ENCODE assay signal across 8 cellular contexts in genomic region chr22:42856865-42857704, GRCh38. TPM values are rescaled to one million over a fixed set of nuclear protein-coding genes. Genes with fewer than 3 reads are reported as not detected.
DNase-seq lines count a peak whose midpoint lies in the region; ATAC-seq, FAIRE-seq and TF ChIP-seq lines count a peak whose summit lies in the region.

Gene ARFGAP3, minus strand, starts transcription at chr22:42857273. Its CDS starts 91 bp downstream, at chr22:42857182.

- H3K27me3 ChIP-seq in hepatocyte (no peaks in the 10 kb centered on the region), aorta (ENCODE audit: control insufficient read depth in 1 of 2, insufficient read depth in 2 of 2, low read length in 1 of 2) (no peaks in the 10 kb centered on the region)

- peak within 1 kb of the TSS; percentile 98 for H3K27ac ChIP-seq in hepatocyte
- peak within 1 kb of the TSS; percentile 71 to 96 for H3K27ac ChIP-seq in aorta (ENCODE audit: low read depth in 1 of 2, low read length in 2 of 2)

- ATAC-seq in HG02973 (IDR thresholded peaks at IDR 0.05; ENCODE audit: unreplicated experiment) (peak; percentile 68), aorta (ENCODE audit: low FRiP score) (peak; percentile 97)

- FAIRE-seq in GM18507 (lab: Jason Lieb, UNC), result peak; percentile 92

- peaks cover 16% of the 10 kb centered on the region for H4K20me1 ChIP-seq in hepatocyte (ENCODE audit: insufficient read depth, poor library complexity, severe bottlenecking)

- H3K9me3 ChIP-seq in hepatocyte (ENCODE audit: low read depth) (no peaks in the 10 kb centered on the region), aorta (ENCODE audit: control insufficient read depth, low read length) (no peaks in the 10 kb centered on the region)

- H3K4me1 ChIP-seq in hepatocyte (ENCODE audit: insufficient read depth) (peaks cover 9% of the 10 kb centered on the region), aorta (ENCODE audit: control insufficient read depth in 1 of 2, insufficient read depth in 2 of 2, low read length in 2 of 2) (peaks cover 0 to 3% of the 10 kb centered on the region in 2 donors)

- intact Hi-C loops in aorta (cut with DNase I), result no loop called here

- WGBS in hepatocyte (ENCODE audit: low lambda C conversion rate, missing lambda C conversion rate), result 10% methylated on average over 61 of the region's 111 CpGs
- 5% methylated on average over 94 to 111 of the region's 111 CpGs for WGBS in aorta, 2 donors

- H3K4me3 ChIP-seq in hepatocyte, result peak within 1 kb of the TSS; percentile 93
- peak within 1 kb of the TSS; percentile 56 to 96 for H3K4me3 ChIP-seq in aorta (ENCODE audit: low read length in 2 of 2)

- no peak for TF ChIP-seq CTCF in hepatocyte (IDR thresholded peaks at IDR 0.05; ENCODE audit: poor library complexity)

- H3K79me2 ChIP-seq in hepatocyte, result peaks cover 49% of the 10 kb centered on the region

- H3K4me2 ChIP-seq in hepatocyte, result peak within 1 kb of the TSS; percentile 83

- peak within 1 kb of the TSS; percentile 69 for H2AFZ ChIP-seq in hepatocyte

- H3K9me2 ChIP-seq in hepatocyte (replicated peaks; ENCODE audit: insufficient read depth), result no peaks in the 10 kb centered on the region

- H3K36me3 ChIP-seq in hepatocyte (replicated peaks; ENCODE audit: insufficient read depth, low read depth), result no peaks in the 10 kb centered on the region
- H3K36me3 ChIP-seq in aorta (ENCODE audit: control insufficient read depth in 1 of 2, insufficient read depth in 2 of 2, low read length in 1 of 2), result no peaks in the 10 kb centered on the region

- peak; percentile 98 for DNase-seq in GM18507 (ENCODE audit: extremely low spot score, insufficient read length, low read depth)
- DNase-seq in NCI-H2029 treated with DMSO at 0.1 percent for 48 hours (lab: John Stamatoyannopoulos, UW), result peak; percentile 47
- DNase-seq in T1000 (lab: John Stamatoyannopoulos, UW), result peak; percentile 91
- peak; percentile 99 for DNase-seq in astrocyte of the hippocampus (ENCODE audit: low read depth, low spot score)
- peak; percentile 99 for DNase-seq in hepatocyte (ENCODE audit: low spot score)
- DNase-seq in renal cortical epithelial cell (ENCODE audit: low read depth), result peak; percentile 68
- DNase-seq in aorta, result peak; percentile 95 to 98

RNA-seq across cellular contexts. Expression of gene ARFGAP3, which starts in this region (rescaled TPM):
- 89.5 and 99.5 TPM in 2 replicates for total RNA-seq in hepatocyte
- polyA plus RNA-seq in hepatocyte, result 53.7 and 54.7 TPM in 2 replicates
- 110 and 133 TPM in 2 replicates for total RNA-seq in renal cortical epithelial cell
- 10 to 100 TPM; 45.9 to 60.5 TPM for total RNA-seq in aorta
- 10 to 100 TPM; 40.1 to 43.7 TPM for polyA plus RNA-seq in aorta

Comparison
In these comparisons a context has a peak if more than half of its experiments do, and no peak if none do; other contexts are left out.
1. Peak in every context shown above with its lines: DNase-seq, ATAC-seq, H3K4me3 ChIP-seq and H3K27ac ChIP-seq.
2. DNase-seq: peak in every context shown above with its lines; median percentile 99 in astrocyte of the hippocampus; 99 in hepatocyte; 98 in GM18507; 96 in aorta; 91 in T1000; 68 in renal cortical epithelial cell; 47 in NCI-H2029 treated with DMSO at 0.1 percent for 48 hours.